ENCODE assay signal across 8 cellular contexts in the genomic region with DNA sequence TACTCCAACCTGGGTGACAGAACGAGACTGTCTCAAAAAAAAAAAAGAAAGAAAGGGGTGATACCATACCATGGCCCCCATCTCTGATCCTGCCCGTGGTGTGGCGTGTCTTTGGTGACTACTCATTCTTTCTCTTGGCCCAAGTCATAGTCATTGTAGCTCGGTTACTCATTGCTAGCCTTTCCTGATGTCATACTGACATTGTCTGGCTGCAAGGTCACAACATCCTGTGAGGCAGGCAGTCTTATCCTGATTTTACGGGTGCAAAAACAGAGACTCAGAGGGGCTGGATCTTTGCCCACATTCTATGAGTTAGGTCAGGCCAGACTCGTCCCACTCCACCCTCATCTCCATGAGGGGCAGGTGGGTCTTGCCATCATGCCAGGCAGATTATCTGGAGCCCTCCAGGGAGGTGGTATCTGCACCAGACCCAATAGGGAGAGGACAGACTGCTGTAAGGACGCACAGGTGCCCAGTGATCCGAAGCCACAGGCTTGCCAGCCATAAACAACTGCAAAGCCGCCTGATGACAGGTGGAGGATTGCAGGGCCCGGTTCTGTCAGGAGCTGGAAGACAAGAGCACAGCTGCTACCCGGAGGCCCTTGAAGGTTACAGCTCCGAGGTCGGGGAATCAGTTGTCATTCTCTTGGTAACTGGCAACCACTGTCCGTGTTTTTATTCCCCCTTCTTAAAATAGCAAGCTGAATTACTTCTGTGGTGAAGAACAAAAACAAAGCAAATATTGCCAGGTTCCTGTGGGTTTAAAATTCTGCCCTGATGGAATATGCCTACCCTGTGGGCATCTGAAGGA. TPM values are rescaled to one million over a fixed set of nuclear protein-coding genes. Genes with fewer than 3 reads are reported as not detected.
DNase-seq lines count a peak whose midpoint lies in the region.

No MANE protein-coding gene starts in this region.

- no peaks in the 10 kb centered on the region for H3K27me3 ChIP-seq in esophagus (ENCODE audit: control insufficient read depth in 1 of 2, insufficient read depth in 2 of 2, low read length in 2 of 2)

- peak overlapping the region; percentile 73 to 98 for H3K27ac ChIP-seq in esophagus (ENCODE audit: low read depth in 2 of 2, low read length in 1 of 2)

- WGBS in esophagus, 2 donors = 53 to 58% methylated on average over 14 of the region's 14 CpGs

- H3K4me3 ChIP-seq in esophagus (ENCODE audit: low read depth in 1 of 2, low read length in 2 of 2) = peak overlapping the region; percentile 23 to 37

- DNase-seq in activated T-cell treated with anti-CD3 and anti-CD28 coated beads for 48 hours (ENCODE audit: low read depth) (peak; percentile 28), activated T-cell treated with anti-CD3 and anti-CD28 coated beads for 4 hours (no peak), SHP77 treated with DMSO at 0.1 percent for 48 hours (lab: John Stamatoyannopoulos, UW) (peak; percentile 75), renal cortical epithelial cell (ENCODE audit: low read depth) (peak; percentile 96), putamen (ENCODE audit: low spot score) (no peak), NCI-H446 treated with DMSO at 0.1 percent for 48 hours (lab: John Stamatoyannopoulos, UW) (no peak), medulla oblongata (ENCODE audit: extremely low spot score) (no peak)

- H3K9me3 ChIP-seq in esophagus (ENCODE audit: control insufficient read depth in 2 of 2, insufficient read depth in 1 of 2, low read depth in 1 of 2, low read length in 1 of 2) = no peaks in the 10 kb centered on the region

- H3K4me1 ChIP-seq in esophagus (ENCODE audit: control insufficient read depth in 2 of 2, insufficient read depth in 2 of 2, low read length in 1 of 2) = peaks cover 14 to 39% of the 10 kb centered on the region in 2 donors

- peaks cover 3 to 20% of the 10 kb centered on the region in 2 donors for H3K36me3 ChIP-seq in esophagus (ENCODE audit: control insufficient read depth in 2 of 2, insufficient read depth in 2 of 2, low read length in 1 of 2)

RNA-seq across cellular contexts. Expression of gene TOM1, which starts 13.8 kb away (rescaled TPM):
- polyA plus RNA-seq in esophagus = 10 to 100 TPM; 86.4 to 88.0 TPM
- 15.1 and 23.6 TPM in 2 replicates for total RNA-seq in renal cortical epithelial cell

RNA-seq across cellular contexts. Expression of gene HMGXB4, which starts 56.2 kb away (rescaled TPM):
- polyA plus RNA-seq in esophagus = 1 to 10 TPM; 6.8 to 7.1 TPM
- 14.8 and 19.5 TPM in 2 replicates for total RNA-seq in renal cortical epithelial cell

Comparison
In these comparisons a context has a peak if more than half of its experiments do, and no peak if none do; other contexts are left out.
1. DNase-seq: peak in activated T-cell treated with anti-CD3 and anti-CD28 coated beads for 48 hours (single experiment), SHP77 treated with DMSO at 0.1 percent for 48 hours (single experiment) and renal cortical epithelial cell (single experiment); none in activated T-cell treated with anti-CD3 and anti-CD28 coated beads for 4 hours (single experiment), putamen (single experiment), NCI-H446 treated with DMSO at 0.1 percent for 48 hours (single experiment) and medulla oblongata (single experiment).